In the genomic region with DNA sequence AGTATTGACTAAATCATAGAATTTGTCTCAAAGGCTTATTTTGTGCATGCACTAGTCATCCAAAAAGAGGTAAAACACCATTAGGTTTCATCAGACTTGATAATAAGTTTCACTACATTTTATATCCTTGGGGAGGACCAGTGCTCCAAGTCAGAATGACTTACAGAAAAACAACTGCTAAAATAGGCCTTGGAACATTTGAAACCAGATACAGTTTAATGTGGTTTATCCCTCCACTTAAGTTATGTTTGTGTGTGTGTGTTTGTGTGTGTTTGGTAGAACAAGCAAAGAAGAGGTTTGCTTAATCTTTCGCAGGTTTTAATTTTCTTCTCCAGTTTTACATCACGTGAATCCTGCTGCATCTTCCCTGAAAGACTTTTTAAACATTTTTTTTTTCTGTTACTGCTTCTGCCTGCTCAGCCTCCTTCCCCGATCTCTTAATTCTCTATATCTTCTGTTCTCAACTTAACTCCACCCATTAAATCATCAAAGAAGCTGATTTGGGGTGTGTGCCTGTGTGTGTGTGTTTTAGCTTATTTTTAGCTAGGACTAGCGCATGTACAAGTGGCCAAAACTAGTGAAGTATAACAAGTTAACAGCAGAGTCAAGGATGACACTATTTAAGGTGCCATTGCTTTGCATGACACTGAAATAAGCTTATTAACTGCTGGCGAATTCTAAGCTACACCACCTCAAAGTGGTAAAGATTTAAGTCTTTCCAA, we compare ENCODE assay signal across 10 cellular contexts.
DNase-seq lines count a peak whose midpoint lies in the region; ATAC-seq and TF ChIP-seq lines count a peak whose summit lies in the region.
"Had no signal": no experiment of that assay in that cellular context is flagged by ENCODE, and none has a peak within 500 bp of the region (broad histone marks: within the 10 kb centered on the region; RNA-seq: fewer than 3 reads in every experiment).

No MANE protein-coding gene starts in this region.

- no peaks in the 10 kb centered on the region for H3K27me3 Mint-ChIP-seq in glutamatergic neuron (ENCODE audit: unreplicated experiment)

- no peak overlapping the region for H3K4me3 Mint-ChIP-seq in glutamatergic neuron (ENCODE audit: unreplicated experiment)
- H3K4me3 Mint-ChIP-seq: T-helper 2 cell treated with Interferon-gamma antibody and Interleukin-4, amounts not matched to agents 5 μg/mL and 100 μg/mL, for 36 hours had no signal

- TF ChIP-seq POLR2A in GM18505 (IDR thresholded peaks at IDR 0.05; ENCODE audit: borderline replicate concordance, extremely low read depth, insufficient read depth, insufficient read length) = no peak

- DNase-seq in fibroblast of peridontal ligament (ENCODE audit: extremely low read depth) (peak; percentile 65), glutamatergic neuron (no peak), hippocampal formation (lab: John Stamatoyannopoulos, UW) (no peak), NOMO-1 (lab: John Stamatoyannopoulos, UW; ENCODE audit: unreplicated experiment in 2 of 2) (no peak)
- DNase-seq in stimulated activated CD4-positive, alpha-beta T cell treated with anti-CD3 and anti-CD28 coated beads, Interleukin-1b, Interleukin-23, amount 100 ng/mL, for 48 hours = no peak
- DNase-seq: activated naive CD4-positive, alpha-beta T cell had no signal

- ATAC-seq in GM18505 (IDR thresholded peaks at IDR 0.05; ENCODE audit: unreplicated experiment) = peak; percentile 70
- peak; percentile 41 for ATAC-seq in GM21529 (IDR thresholded peaks at IDR 0.05; ENCODE audit: unreplicated experiment)
- peak; percentile 47 for ATAC-seq in HG03439 (IDR thresholded peaks at IDR 0.05; ENCODE audit: unreplicated experiment)

- H3K27ac Mint-ChIP-seq in glutamatergic neuron (ENCODE audit: unreplicated experiment) = no peak overlapping the region
- H3K27ac Mint-ChIP-seq: T-helper 2 cell treated with Interferon-gamma antibody and Interleukin-4, amounts not matched to agents 5 μg/mL and 100 μg/mL, for 36 hours had no signal

- H3K36me3 Mint-ChIP-seq in glutamatergic neuron (ENCODE audit: unreplicated experiment) = no peaks in the 10 kb centered on the region

- no peak for TF ChIP-seq CTCF in glutamatergic neuron (IDR thresholded peaks at IDR 0.05; ENCODE audit: partially characterized antibody, unreplicated experiment)

- H3K9me3 Mint-ChIP-seq in glutamatergic neuron (ENCODE audit: unreplicated experiment) = no peaks in the 10 kb centered on the region
- H3K9me3 Mint-ChIP-seq: T-helper 2 cell treated with Interferon-gamma antibody and Interleukin-4, amounts not matched to agents 5 μg/mL and 100 μg/mL, for 36 hours had no signal

- H3K4me1 Mint-ChIP-seq in glutamatergic neuron (ENCODE audit: low read depth, unreplicated experiment) = peaks cover 19% of the 10 kb centered on the region
